1 cellular context compared by ENCODE assay signal in the genomic region with DNA sequence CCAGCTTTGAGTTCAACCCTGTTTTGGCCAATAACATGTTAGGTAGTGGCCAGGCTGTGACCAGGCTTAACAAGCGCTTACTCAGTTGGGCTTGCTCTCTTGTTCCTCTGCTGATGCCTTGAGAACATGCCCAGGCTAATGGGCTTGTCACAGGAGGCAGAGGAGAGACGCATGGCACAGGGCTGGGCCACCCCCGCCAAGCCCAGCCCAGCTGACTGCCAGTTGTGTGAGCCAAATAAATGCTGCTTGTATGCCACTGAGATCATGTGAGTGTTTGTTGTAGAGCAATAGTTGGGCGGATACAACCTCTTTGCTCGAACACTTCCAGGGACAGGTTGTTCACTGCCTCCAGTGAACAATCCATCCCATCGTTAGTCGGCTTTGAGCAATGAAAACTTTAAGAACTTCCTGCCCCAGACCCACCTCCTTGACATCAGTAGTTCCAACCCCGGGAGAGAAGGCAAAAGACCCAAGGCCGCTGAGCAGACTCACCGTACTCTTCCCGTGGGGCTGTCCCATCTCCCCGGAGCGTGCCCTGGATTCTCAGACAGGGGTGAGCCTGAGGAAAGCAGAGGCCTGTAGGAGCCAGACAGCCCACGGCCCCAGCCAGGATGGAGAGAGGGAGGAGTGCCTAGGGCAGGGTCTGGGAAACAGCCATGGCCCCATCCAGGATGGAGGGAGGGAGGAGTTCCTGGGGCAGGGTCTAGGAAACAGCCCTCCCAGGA.
TF ChIP-seq lines count a peak whose summit lies in the region.

No MANE protein-coding gene starts in this region.

TF ChIP-seq in IMR-90, 13 proteins besides CTCF, POLR2A, EP300 and RAD21:
- TF ChIP-seq, protein P1, sequence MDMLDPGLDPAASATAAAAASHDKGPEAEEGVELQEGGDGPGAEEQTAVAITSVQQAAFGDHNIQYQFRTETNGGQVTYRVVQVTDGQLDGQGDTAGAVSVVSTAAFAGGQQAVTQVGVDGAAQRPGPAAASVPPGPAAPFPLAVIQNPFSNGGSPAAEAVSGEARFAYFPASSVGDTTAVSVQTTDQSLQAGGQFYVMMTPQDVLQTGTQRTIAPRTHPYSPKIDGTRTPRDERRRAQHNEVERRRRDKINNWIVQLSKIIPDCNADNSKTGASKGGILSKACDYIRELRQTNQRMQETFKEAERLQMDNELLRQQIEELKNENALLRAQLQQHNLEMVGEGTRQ (IDR thresholded peaks at IDR 0.05; ENCODE audit: low read depth, low read length) = no peak
- no peak for TF ChIP-seq NFE2L2 (IDR thresholded peaks at IDR 0.05; ENCODE audit: low read depth, low read length)
- TF ChIP-seq BHLHE40 (IDR thresholded peaks at IDR 0.05; ENCODE audit: low read depth, low read length) = no peak
- TF ChIP-seq MXI1 (IDR thresholded peaks at IDR 0.05; ENCODE audit: borderline replicate concordance, low read depth, low read length) = no peak
- no peak for TF ChIP-seq MAFK (IDR thresholded peaks at IDR 0.05; ENCODE audit: low read depth, low read length)
- TF ChIP-seq FOS (IDR thresholded peaks at IDR 0.05; ENCODE audit: low read depth, low read length) = no peak
- no peak for TF ChIP-seq MAZ (IDR thresholded peaks at IDR 0.05; ENCODE audit: borderline replicate concordance, low read depth, low read length)
